In the genomic region with DNA sequence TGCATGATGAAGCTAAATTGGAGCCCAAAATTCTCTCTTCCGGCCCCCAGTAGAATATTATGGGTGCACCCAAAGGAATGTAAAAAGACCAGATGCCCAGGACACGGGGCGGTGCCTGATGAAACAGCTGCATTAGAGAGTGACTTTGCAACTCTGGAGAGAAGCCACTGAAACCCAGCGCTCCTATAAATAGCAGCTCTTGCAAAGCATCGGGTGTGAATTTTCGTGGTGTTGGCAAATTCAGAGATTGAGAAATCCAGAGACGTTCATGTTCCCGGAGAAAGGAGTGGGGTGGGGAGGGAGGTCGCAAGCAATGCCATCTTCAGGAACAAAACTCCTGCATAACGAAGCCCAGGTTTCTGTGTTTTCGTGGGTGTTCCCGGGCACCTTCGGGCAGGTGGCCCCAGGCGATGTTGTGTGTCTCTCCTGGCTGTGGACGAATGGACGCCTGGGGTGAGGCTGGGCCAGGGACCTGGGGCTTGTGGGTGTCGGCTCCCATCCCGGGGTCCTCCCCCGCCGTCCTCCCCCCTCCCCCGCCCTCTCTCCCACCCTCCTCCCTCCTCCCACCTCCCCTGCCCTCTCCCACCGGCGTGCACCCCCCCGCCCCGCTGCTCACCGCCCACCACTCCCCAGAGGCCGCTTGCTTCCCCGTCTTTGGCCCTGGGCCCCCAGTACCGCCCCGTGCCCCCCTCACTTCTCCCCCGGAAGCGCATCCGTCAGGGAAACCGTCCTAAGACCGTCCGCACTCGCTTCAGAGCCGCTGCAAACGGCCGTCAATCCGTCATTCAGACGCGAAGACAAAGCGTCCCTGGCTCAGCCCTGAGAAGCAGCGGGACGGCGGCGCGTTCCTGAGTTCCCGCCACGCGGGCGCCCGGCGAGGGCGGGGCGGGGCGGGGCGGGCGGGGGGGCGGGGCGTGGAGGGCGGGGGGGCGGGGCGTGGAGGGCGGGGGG, we compare ENCODE assay signal across 8 cellular contexts. TPM values are rescaled to one million over a fixed set of nuclear protein-coding genes. Genes with fewer than 3 reads are reported as not detected.
DNase-seq lines count a peak whose midpoint lies in the region; ATAC-seq and TF ChIP-seq lines count a peak whose summit lies in the region.

No MANE protein-coding gene starts in this region.

- no peak overlapping the region for H4K5ac ChIP-seq in H9 (ENCODE audit: insufficient read length, low read depth, low read length)

- peaks cover 7% of the 10 kb centered on the region for H3K23me2 ChIP-seq in H9 (ENCODE audit: insufficient read length, low read depth, low read length, poor library complexity, severe bottlenecking)

- peak overlapping the region; percentile 61 to 85 for H3K4me3 Mint-ChIP-seq in H9
- peak overlapping the region; percentile 66 for H3K4me3 Mint-ChIP-seq in progenitor cell of endocrine pancreas (ENCODE audit: low read depth)

- no peak overlapping the region for H3T11ph ChIP-seq in H9 (ENCODE audit: low read length)

- no peak overlapping the region for H2BK20ac ChIP-seq in H9 (ENCODE audit: low read depth, low read length, poor library complexity, severe bottlenecking)

- H3K79me2 ChIP-seq in H9 (ENCODE audit: insufficient read depth, low read length), result no peaks in the 10 kb centered on the region

- no peaks in the 10 kb centered on the region for H4K20me1 ChIP-seq in H9 (ENCODE audit: control insufficient read depth, insufficient read depth, insufficient read length)

- H3K27me3 ChIP-seq in H9 (ENCODE audit: insufficient read depth, low read length) (peaks cover 9% of the 10 kb centered on the region; the same call in 1 of the 2 replicates), SJSA1 (replicated peaks) (no peaks in the 10 kb centered on the region), adipocyte (replicated peaks; ENCODE audit: control insufficient read depth, insufficient read depth, low read length) (peaks cover 4% of the 10 kb centered on the region)

- no peak overlapping the region for H2BK5ac ChIP-seq in H9 (ENCODE audit: insufficient read length, low read length)

- H3K9me3 ChIP-seq in H9 (ENCODE audit: control insufficient read depth, low read depth, low read length) (no peaks in the 10 kb centered on the region), SJSA1 (replicated peaks) (no peaks in the 10 kb centered on the region), adipocyte (ENCODE audit: control insufficient read depth, low read length) (peaks cover 12% of the 10 kb centered on the region)

- ATAC-seq in left cardiac atrium (peak; percentile 76 to 85), HG02973 (IDR thresholded peaks at IDR 0.05; ENCODE audit: unreplicated experiment) (no peak), GM19395 (IDR thresholded peaks at IDR 0.05; ENCODE audit: unreplicated experiment) (no peak)

- DNase-seq in AG08396 (ENCODE audit: low spot score) (peak; percentile 79), H9 (peak; percentile 66), SJSA1 (ENCODE audit: low read depth in 1 of 2, low spot score in 2 of 2) (no peak), adipocyte (ENCODE audit: low read depth) (peak; percentile 93), left cardiac atrium (peak; percentile 80), progenitor cell of endocrine pancreas (ENCODE audit: low spot score, unreplicated experiment) (peak; percentile 46)

- H3K36me3 ChIP-seq in SJSA1, result no peaks in the 10 kb centered on the region
- no peaks in the 10 kb centered on the region for H3K36me3 ChIP-seq in adipocyte (ENCODE audit: control insufficient read depth, insufficient read depth, low read length, severe bottlenecking)

- no peak overlapping the region for H4K91ac ChIP-seq in H9 (ENCODE audit: insufficient read length, low read depth, low read length)

- 0 out of 2 replicates have a peak overlapping the region, but pooled peaks have one; percentile 55 for H2BK15ac ChIP-seq in H9 (ENCODE audit: low read depth, low read length)

- H3K9ac ChIP-seq in H9 (ENCODE audit: extremely low read depth, insufficient read length, low read length) (peak overlapping the region; percentile 69), adipocyte (ENCODE audit: low read length) (peak overlapping the region; percentile 82)

- H3K56ac ChIP-seq in H9 (ENCODE audit: insufficient read length, low read depth, low read length), result no peak overlapping the region

- H2AFZ ChIP-seq in H9 (ENCODE audit: low read length), result no peak overlapping the region

- intact Hi-C loops in left cardiac atrium (cut with DNase I), result loop anchor here in 1 of 2 donors (10.0 kb wide), 1 partner anchor 179 kb away; no protein-coding TSS in a partner anchor

- no peak overlapping the region for H2BK120ac ChIP-seq in H9 (ENCODE audit: low read depth, low read length, poor library complexity, severe bottlenecking)

- H3K4me3 ChIP-seq in SJSA1 (peak overlapping the region; percentile 25), adipocyte (ENCODE audit: low read length) (peak overlapping the region; percentile 79)

- no peaks in the 10 kb centered on the region for H3K79me1 ChIP-seq in H9 (ENCODE audit: insufficient read depth, low read depth, low read length, poor library complexity, severe bottlenecking)

- peak overlapping the region; percentile 96 for H3K18ac ChIP-seq in H9 (ENCODE audit: insufficient read length, low read depth, low read length)

- H2AK5ac ChIP-seq in H9 (ENCODE audit: insufficient read length, low read length), result no peak overlapping the region

- H3K4me1 ChIP-seq in H9 (ENCODE audit: insufficient read depth, low read length) (no peaks in the 10 kb centered on the region), SJSA1 (replicated peaks) (peaks cover 16% of the 10 kb centered on the region), adipocyte (ENCODE audit: control insufficient read depth, insufficient read depth, low read length) (peaks cover 10% of the 10 kb centered on the region)

- TF ChIP-seq CTCF in H9 (conservative IDR thresholded peaks at IDR 0.05) (no peak), progenitor cell of endocrine pancreas (IDR thresholded peaks at IDR 0.05; ENCODE audit: unreplicated experiment) (no peak)

- H3K23ac ChIP-seq in H9 (ENCODE audit: insufficient read length, low read depth, low read length), result no peak overlapping the region

- peaks cover 0 to 14% (median 6%) of the 10 kb centered on the region in 3 experiments; a peak in 6 of 7 replicates for H3K36me3 Mint-ChIP-seq in H9 (ENCODE audit: insufficient read depth in 1 of 3, low read depth in 3 of 3)
- peaks cover 3% of the 10 kb centered on the region for H3K36me3 Mint-ChIP-seq in progenitor cell of endocrine pancreas (ENCODE audit: insufficient read depth)

- peak overlapping the region; percentile 95 for H3K14ac ChIP-seq in H9 (ENCODE audit: insufficient read depth, low read length)

- H3K4me1 Mint-ChIP-seq in H9, result peaks cover 5 to 8% of the 10 kb centered on the region in 2 experiments; a peak in 3 of 4 replicates
- H3K4me1 Mint-ChIP-seq in progenitor cell of endocrine pancreas (ENCODE audit: low read depth), result peaks cover 19% of the 10 kb centered on the region

- no CpG with 5 or more reads among the region's 66 CpGs for WGBS in H9 (ENCODE audit: extremely low coverage, insufficient read length, low lambda C conversion rate)

- H3K4ac ChIP-seq in H9 (ENCODE audit: low read depth, low read length), result no peak overlapping the region; the same call in 1 of the 2 replicates

- H4K8ac ChIP-seq in H9 (replicated peaks; ENCODE audit: insufficient read length, low read depth, low read length), result no peak overlapping the region

- H3K27me3 Mint-ChIP-seq in H9 (ENCODE audit: low read depth) (peaks cover 48% of the 10 kb centered on the region), progenitor cell of endocrine pancreas (peaks cover 11% of the 10 kb centered on the region)

- H3K27ac ChIP-seq in H9 (ENCODE audit: insufficient read length, low read depth, low read length) (no peak overlapping the region), SJSA1 (no peak overlapping the region)

- no peak overlapping the region for H2BK12ac ChIP-seq in H9 (ENCODE audit: insufficient read length, low read depth, low read length)

- H3K27ac Mint-ChIP-seq in H9 (peak overlapping the region in 1 of 3 experiments; percentile 73; a peak in 1 of 7 replicates), progenitor cell of endocrine pancreas (no peak overlapping the region)

- peak overlapping the region; percentile 67 for H3K4me2 ChIP-seq in H9 (ENCODE audit: insufficient read depth, insufficient read length, low read length)

- H3K9me3 Mint-ChIP-seq in H9 (peaks cover 30 to 42% of the 10 kb centered on the region in 2 experiments), progenitor cell of endocrine pancreas (ENCODE audit: low read depth) (no peaks in the 10 kb centered on the region)

RNA-seq across cellular contexts. Expression of a gene that starts 26.7 kb away (rescaled TPM):
- total RNA-seq in H9 (2021), result 32.3 and 32.4 TPM in 2 replicates
- total RNA-seq in SJSA1 (2014; rRNA removed; shearing (Covaris generic)), result 18.8 and 19.3 TPM in 2 replicates
- 10 to 100 TPM; 43.4 to 50.8 TPM for total RNA-seq in left cardiac atrium
- 41.2 and 44.4 TPM in 2 replicates for total RNA-seq in progenitor cell of endocrine pancreas

RNA-seq across cellular contexts. Expression of a gene that starts 53.6 kb away (rescaled TPM):
- total RNA-seq in H9 (2021) (24.2 and 28.4 TPM in 2 replicates), left cardiac atrium (1 to 10 TPM; 1.3 to 1.6 TPM), progenitor cell of endocrine pancreas (49.2 and 53.2 TPM in 2 replicates)
- 0.06 and 0.55 TPM in 2 replicates for total RNA-seq in SJSA1 (2014; rRNA removed; shearing (Covaris generic))

Comparison
In these comparisons a context has a peak if more than half of its experiments do, and no peak if none do; other contexts are left out.
1. DNase-seq: peak in AG08396 (single experiment), H9 (single experiment), adipocyte (single experiment), left cardiac atrium (single experiment) and progenitor cell of endocrine pancreas (single experiment); none in SJSA1 (0 of 2).
2. ATAC-seq: peak in left cardiac atrium (2 of 2); none in HG02973 (single experiment) and GM19395 (single experiment).